8 cellular contexts compared by ENCODE assay signal in the genomic region with DNA sequence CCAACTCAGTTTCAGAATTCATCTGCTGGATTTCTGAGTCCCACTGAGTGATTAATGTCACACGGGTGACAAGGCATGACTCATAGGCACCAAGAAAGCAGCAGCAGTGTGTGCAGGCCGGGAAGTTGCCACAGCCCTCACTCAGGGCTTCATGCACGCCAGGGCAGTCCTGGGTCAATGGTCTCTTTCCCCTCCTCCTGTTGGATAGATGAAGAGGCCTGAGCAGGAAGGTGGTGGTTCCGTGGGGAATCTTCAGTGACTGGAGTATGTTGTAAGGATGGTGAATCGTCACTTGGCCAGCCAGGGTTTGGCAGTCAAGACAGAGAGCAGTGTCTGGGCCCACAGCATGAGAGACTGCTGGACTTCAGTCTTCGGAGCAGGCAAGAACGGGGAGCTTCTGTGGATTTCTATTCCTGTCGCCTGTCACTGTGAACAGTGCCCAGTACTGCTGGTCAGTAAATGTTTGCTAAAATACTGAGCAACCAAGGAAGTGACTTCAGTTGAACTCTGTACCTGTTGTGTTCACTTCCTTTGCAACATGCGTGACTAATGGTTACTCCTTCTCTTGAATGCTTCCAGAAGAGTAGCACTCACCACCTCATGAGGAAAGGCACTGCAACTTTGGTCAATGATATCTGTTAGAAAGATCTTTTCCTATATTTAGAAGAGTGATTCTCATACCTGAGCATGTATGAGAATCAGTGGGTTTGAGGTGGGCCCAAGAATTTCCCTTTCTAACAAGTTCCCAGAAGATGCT.
A peak's percentile ranks its signal among the peaks of the same experiment; 100 is the strongest.
DNase-seq lines count a peak whose midpoint lies in the region; TF ChIP-seq lines count a peak whose summit lies in the region.

No MANE protein-coding gene starts in this region.

- peak; percentile 94 for DNase-seq in CD1c-positive myeloid dendritic cell (ENCODE audit: extremely low spot score)
- peak; percentile 29 for DNase-seq in GM20000 (ENCODE audit: low spot score)
- peak; percentile 96 for DNase-seq in LHCN-M2 (ENCODE audit: low read depth)
- DNase-seq in activated naive CD4-positive, alpha-beta T cell treated with anti-CD3 and anti-CD28 coated beads, Interleukin-2, amount 10 ng/mL, durations not matched to agents 7 days and 5 days: no peak
- peak; percentile 53 for DNase-seq in iris pigment epithelial cell (ENCODE audit: low read depth)
- DNase-seq in suprapubic skin (ENCODE audit: low spot score in 2 of 2): peak; percentile 83 to 87
- no peak for DNase-seq in H7
- DNase-seq in occipital lobe (lab: John Stamatoyannopoulos, UW): no peak

- no peak for TF ChIP-seq POLR2A in suprapubic skin (IDR thresholded peaks at IDR 0.05)

- H3K4me1 Mint-ChIP-seq in activated naive CD4-positive, alpha-beta T cell treated with anti-CD3 and anti-CD28 coated beads, Interleukin-2, amount 10 ng/mL, durations not matched to agents 7 days and 5 days: peaks cover 35% of the 10 kb centered on the region

- H3K27me3 ChIP-seq in suprapubic skin (no peaks in the 10 kb centered on the region), H7 (ENCODE audit: control insufficient read depth, insufficient read depth, low read length) (no peaks in the 10 kb centered on the region)

- WGBS in suprapubic skin: 51% methylated on average over 9 of the region's 9 CpGs

- H3K27me3 Mint-ChIP-seq in activated naive CD4-positive, alpha-beta T cell treated with anti-CD3 and anti-CD28 coated beads, Interleukin-2, amount 10 ng/mL, durations not matched to agents 7 days and 5 days: peaks cover 36% of the 10 kb centered on the region

- peaks cover 77% of the 10 kb centered on the region for H3K4me1 ChIP-seq in suprapubic skin

- peak overlapping the region; percentile 73 for H3K27ac ChIP-seq in suprapubic skin

- CTCF ChIA-PET in activated naive CD4-positive, alpha-beta T cell treated with anti-CD3 and anti-CD28 coated beads, Interleukin-2, amount 10 ng/mL, durations not matched to agents 7 days and 5 days (lab: Charles Lee): interaction anchor here (0.9 kb wide), 1 partner anchor 97 kb away, joined by 5 read pairs; no protein-coding TSS in a partner anchor

- peak overlapping the region; percentile 72 for H3K27ac Mint-ChIP-seq in activated naive CD4-positive, alpha-beta T cell treated with anti-CD3 and anti-CD28 coated beads, Interleukin-2, amount 10 ng/mL, durations not matched to agents 7 days and 5 days

- H3K36me3 Mint-ChIP-seq in activated naive CD4-positive, alpha-beta T cell treated with anti-CD3 and anti-CD28 coated beads, Interleukin-2, amount 10 ng/mL, durations not matched to agents 7 days and 5 days: no peaks in the 10 kb centered on the region

- no peaks in the 10 kb centered on the region for H3K36me3 ChIP-seq in suprapubic skin
- H3K36me3 ChIP-seq in H7 (replicated peaks; ENCODE audit: control insufficient read depth, insufficient read depth, low read length): no peaks in the 10 kb centered on the region

- H3K9me3 ChIP-seq in suprapubic skin: no peaks in the 10 kb centered on the region

- no peak overlapping the region for H3K4me3 Mint-ChIP-seq in activated naive CD4-positive, alpha-beta T cell treated with anti-CD3 and anti-CD28 coated beads, Interleukin-2, amount 10 ng/mL, durations not matched to agents 7 days and 5 days

- no peak overlapping the region for H3K4me3 ChIP-seq in suprapubic skin
- no peak overlapping the region for H3K4me3 ChIP-seq in H7 (ENCODE audit: insufficient read depth, low read depth, low read length)

- TF ChIP-seq EP300 in suprapubic skin (IDR thresholded peaks at IDR 0.05): no peak

- H3K9me3 Mint-ChIP-seq in activated naive CD4-positive, alpha-beta T cell treated with anti-CD3 and anti-CD28 coated beads, Interleukin-2, amount 10 ng/mL, durations not matched to agents 7 days and 5 days: no peaks in the 10 kb centered on the region

- TF ChIP-seq CTCF in GM20000 (IDR thresholded peaks at IDR 0.05; ENCODE audit: extremely low read depth, missing control alignments) (no peak), suprapubic skin (IDR thresholded peaks at IDR 0.05) (no peak)

Comparison
In these comparisons a context has a peak if more than half of its experiments do, and no peak if none do; other contexts are left out.
1. DNase-seq: peak in CD1c-positive myeloid dendritic cell (single experiment), GM20000 (single experiment), LHCN-M2 (single experiment), iris pigment epithelial cell (single experiment) and suprapubic skin (2 of 2); none in activated naive CD4-positive, alpha-beta T cell treated with anti-CD3 and anti-CD28 coated beads, Interleukin-2, amount 10 ng/mL, durations not matched to agents 7 days and 5 days (single experiment), H7 (single experiment) and occipital lobe (single experiment).